In the genomic region with DNA sequence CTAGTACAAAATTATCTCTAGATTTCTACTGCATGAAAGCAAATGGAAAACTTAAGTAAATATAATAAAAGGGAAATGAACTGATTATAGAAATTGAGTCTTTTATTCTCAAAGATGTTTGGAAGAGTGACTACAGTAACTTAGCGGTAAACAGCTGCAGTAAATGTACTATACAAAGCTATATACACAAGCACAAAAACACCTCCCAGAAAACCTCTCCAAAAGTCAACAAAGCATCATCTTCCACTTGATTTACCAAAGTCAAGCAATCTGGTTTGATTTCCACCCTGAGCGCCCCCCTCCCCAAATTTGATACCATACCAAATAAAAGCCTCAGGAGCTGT, we compare ENCODE assay signal across 10 cellular contexts. TPM values are rescaled to one million over a fixed set of nuclear protein-coding genes. Genes with fewer than 3 reads are reported as not detected.
A peak's percentile ranks its signal among the peaks of the same experiment; 100 is the strongest.
DNase-seq lines count a peak whose midpoint lies in the region; ATAC-seq and TF ChIP-seq lines count a peak whose summit lies in the region.
"Had no signal": no experiment of that assay in that cellular context is flagged by ENCODE, and none has a peak within 500 bp of the region (broad histone marks: within the 10 kb centered on the region; RNA-seq: fewer than 3 reads in every experiment).

No MANE protein-coding gene starts in this region.

- CTCF ChIA-PET in Calu3 (lab: Charles Lee): interaction anchor here (0.7 kb wide), 1 partner anchor 38 kb away, joined by 4 read pairs; no protein-coding TSS in a partner anchor

- no peak overlapping the region for H3K4me3 Mint-ChIP-seq in Calu3 (ENCODE audit: low read depth, unreplicated experiment)

- no TSS peak for BruUV-seq in Calu3 (replicated peaks; lab: Mats Ljungman, UMichigan)

- H3K4me1 Mint-ChIP-seq in Calu3 (ENCODE audit: low read depth, unreplicated experiment): peaks cover 6% of the 10 kb centered on the region

- H3K27me3 Mint-ChIP-seq in Calu3 (ENCODE audit: unreplicated experiment): no peaks in the 10 kb centered on the region

- H3K36me3 Mint-ChIP-seq in Calu3 (ENCODE audit: insufficient read depth, unreplicated experiment): peaks cover 28% of the 10 kb centered on the region

- no peaks in the 10 kb centered on the region for H3K27me3 ChIP-seq in dorsolateral prefrontal cortex

- peak; percentile 64 for DNase-seq in NCI-H510A treated with DMSO at 0.1 percent for 48 hours (lab: John Stamatoyannopoulos, UW)
- no peak for DNase-seq in NCI-H510A (lab: John Stamatoyannopoulos, UW)
- peak; percentile 83 for DNase-seq in NCI-H345 treated with DMSO at 0.1 percent for 48 hours (lab: John Stamatoyannopoulos, UW; ENCODE audit: unreplicated experiment)
- no peak for DNase-seq in dorsolateral prefrontal cortex
- no peak for DNase-seq in skeletal muscle cell (ENCODE audit: low read depth)
- DNase-seq in RKO (ENCODE audit: low spot score): no peak
- DNase-seq in Calu3: no peak
- DNase-seq: retina had no signal

- no peak overlapping the region for H3K27ac Mint-ChIP-seq in Calu3 (ENCODE audit: unreplicated experiment)

- intact Hi-C loops in dorsolateral prefrontal cortex (cut with DNase I): no loop called here
- intact Hi-C loops in Calu3 (cut with micrococcal nuclease; ENCODE audit: unreplicated experiment): no loop called here

- no peak for ATAC-seq in HG03354 (IDR thresholded peaks at IDR 0.05; ENCODE audit: poor library complexity, severe bottlenecking, unreplicated experiment)

- H3K9me3 Mint-ChIP-seq in Calu3 (ENCODE audit: low read depth, unreplicated experiment): no peaks in the 10 kb centered on the region

- TF ChIP-seq CTCF in dorsolateral prefrontal cortex (IDR thresholded peaks at IDR 0.05 in 54 of 56, conservative IDR thresholded peaks at IDR 0.05 in 2 of 56; ENCODE audit: low read depth in 1 of 56, partially characterized antibody in 56 of 56): no peak
- TF ChIP-seq CTCF in Calu3 (IDR thresholded peaks at IDR 0.05; ENCODE audit: unreplicated experiment): no peak

- H3K27ac ChIP-seq in dorsolateral prefrontal cortex: peak overlapping the region in 29 of 59 donors; percentile 1 to 96 (median 91)
- H3K27ac ChIP-seq: C4-2B had no signal

- H3K4me3 ChIP-seq in dorsolateral prefrontal cortex (peak overlapping the region in 57 of 59 donors; percentile 9 to 90 (median 77)), skeletal muscle cell (ENCODE audit: low read depth, low read length) (peak overlapping the region; percentile 75)

RNA-seq across cellular contexts. Expression of a gene that starts 2.7 kb away (rescaled TPM):
- total RNA-seq in dorsolateral prefrontal cortex: 10 to 100 TPM; 16.8 to 66.9 (median 33.2) TPM
- total RNA-seq in Calu3 (2022): 6.5 and 8.9 TPM in 2 replicates

Comparison
In these comparisons a context has a peak if more than half of its experiments do, and no peak if none do; other contexts are left out.
1. DNase-seq: peak in NCI-H510A treated with DMSO at 0.1 percent for 48 hours (single experiment) and NCI-H345 treated with DMSO at 0.1 percent for 48 hours (single experiment); none in NCI-H510A (single experiment), dorsolateral prefrontal cortex (0 of 10), skeletal muscle cell (single experiment), RKO (single experiment) and Calu3 (single experiment).